Comparison of ENCODE assay signal across 11 cellular contexts in the genomic region with DNA sequence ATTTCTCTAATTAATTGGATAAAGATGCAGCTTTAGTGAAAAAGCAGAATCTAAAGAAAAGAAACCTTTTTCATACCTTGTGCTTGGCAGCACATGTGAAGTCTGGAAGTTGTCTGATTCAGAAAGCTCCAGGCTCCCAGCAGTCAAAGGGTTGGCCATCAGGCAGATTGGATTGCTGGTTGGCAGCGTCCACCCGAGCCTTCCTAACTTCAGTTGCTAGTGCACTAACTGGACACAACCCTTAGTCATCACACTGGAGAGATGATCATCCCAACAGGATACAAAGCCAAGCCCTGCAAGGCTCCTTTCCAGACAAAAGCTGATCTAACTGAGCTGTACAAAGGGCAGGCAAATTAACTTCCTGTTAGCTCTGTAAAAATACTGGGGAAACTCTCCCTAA.
DNase-seq lines count a peak whose midpoint lies in the region; ATAC-seq and TF ChIP-seq lines count a peak whose summit lies in the region.
"Had no signal": no experiment of that assay in that cellular context is flagged by ENCODE, and none has a peak within 500 bp of the region (broad histone marks: within the 10 kb centered on the region; RNA-seq: fewer than 3 reads in every experiment).

No MANE protein-coding gene starts in this region.

- H2AFZ ChIP-seq in SK-N-SH (ENCODE audit: low read depth), result no peak overlapping the region

- ATAC-seq in omental fat pad (ENCODE audit: low FRiP score), result peak; percentile 49
- no peak for ATAC-seq in effector memory CD8-positive, alpha-beta T cell (replicated peaks)
- no peak for ATAC-seq in HG03135 (IDR thresholded peaks at IDR 0.05; ENCODE audit: unreplicated experiment)
- ATAC-seq: activated CD8-positive, alpha-beta memory T cell treated with anti-CD3 and anti-CD28 coated beads, Interleukin-2, amount 10 ng/mL, durations not matched to agents 7 days and 5 days had no signal

- no peak for TF ChIP-seq RAD21 in SK-N-SH (IDR thresholded peaks at IDR 0.05; ENCODE audit: low read length)

- CTCF ChIA-PET in BJ (lab: Yijun Ruan, JAX) (interaction anchor here (0.6 to 1.8 kb wide), 4 partner anchors 8 to 186 kb away, joined by 3 to 11 read pairs (median 3); partner anchors contain the start of gene SNX18), SK-N-SH (lab: Yijun Ruan, JAX) (interaction anchor here (0.6 to 1.3 kb wide), 2 partner anchors 43 to 84 kb away, joined by 3 read pairs; no protein-coding TSS in a partner anchor)

- H3K79me2 ChIP-seq in SK-N-SH (ENCODE audit: insufficient read depth), result no peaks in the 10 kb centered on the region

- H3K9me3 ChIP-seq in SK-N-SH, result no peaks in the 10 kb centered on the region

- H3K4me3 ChIP-seq in BJ (ENCODE audit: low read depth, low read length) (no peak overlapping the region), SK-N-SH (ENCODE audit: low read depth in 2 of 2, low read length in 1 of 2) (no peak overlapping the region), fibroblast of the aortic adventitia (ENCODE audit: low read depth, low read length) (no peak overlapping the region)

- no peaks in the 10 kb centered on the region for H3K27me3 ChIP-seq in BJ (ENCODE audit: control insufficient read depth, insufficient read depth, low read length)
- H3K27me3 ChIP-seq in SK-N-SH (ENCODE audit: insufficient read depth), result no peaks in the 10 kb centered on the region

- no peaks in the 10 kb centered on the region for H3K9me2 ChIP-seq in SK-N-SH

- no peak for TF ChIP-seq EP300 in SK-N-SH (IDR thresholded peaks at IDR 0.05; ENCODE audit: borderline replicate concordance in 1 of 2, low read depth in 1 of 2, low read length in 1 of 2)

- H4K20me1 ChIP-seq in SK-N-SH (ENCODE audit: insufficient read depth), result no peaks in the 10 kb centered on the region

- peaks cover 7 to 9% of the 10 kb centered on the region in 2 donors for H3K4me1 Mint-ChIP-seq in effector memory CD8-positive, alpha-beta T cell (ENCODE audit: low read depth in 2 of 2)

- WGBS in SK-N-SH (ENCODE audit: low lambda C conversion rate), result no CpG with 5 or more reads among the region's 2 CpGs

- no peak overlapping the region for H3K27ac Mint-ChIP-seq in effector memory CD8-positive, alpha-beta T cell
- H3K27ac Mint-ChIP-seq: activated CD8-positive, alpha-beta memory T cell treated with anti-CD3 and anti-CD28 coated beads, Interleukin-2, amount 10 ng/mL, durations not matched to agents 7 days and 5 days had no signal

- no peak for TF ChIP-seq CTCF in BJ (IDR thresholded peaks at IDR 0.05; ENCODE audit: insufficient read depth, low read depth, low read length)
- TF ChIP-seq CTCF in SK-N-SH (IDR thresholded peaks at IDR 0.05), result no peak
- TF ChIP-seq CTCF in fibroblast of the aortic adventitia (IDR thresholded peaks at IDR 0.05; ENCODE audit: insufficient read depth, low read length), result no peak
- TF ChIP-seq CTCF in omental fat pad (IDR thresholded peaks at IDR 0.05), result no peak

- no peaks in the 10 kb centered on the region for H3K27me3 Mint-ChIP-seq in effector memory CD8-positive, alpha-beta T cell
- H3K27me3 Mint-ChIP-seq: activated CD8-positive, alpha-beta memory T cell treated with anti-CD3 and anti-CD28 coated beads, Interleukin-2, amount 10 ng/mL, durations not matched to agents 7 days and 5 days had no signal

- DNase-seq in BJ (ENCODE audit: low read depth), result peak; percentile 55
- DNase-seq in SK-N-SH, result no peak
- peak; percentile 93 for DNase-seq in fibroblast of the aortic adventitia (ENCODE audit: low read depth)
- no peak for DNase-seq in omental fat pad (ENCODE audit: low spot score)
- no peak for DNase-seq in activated CD4-positive, CD25-positive, alpha-beta regulatory T cell treated with anti-CD3 and anti-CD28 coated beads, Interleukin-2, amount 50 U/mL, for 72 hours
- DNase-seq in effector memory CD8-positive, alpha-beta T cell, result no peak
- no peak for DNase-seq in germinal center (ENCODE audit: low spot score)
- DNase-seq: activated CD8-positive, alpha-beta memory T cell treated with anti-CD3 and anti-CD28 coated beads, Interleukin-2, amount 10 ng/mL, durations not matched to agents 7 days and 5 days; OCI-M1; stimulated activated CD4-positive, alpha-beta T cell treated with anti-CD3 and anti-CD28 coated beads, Interleukin-4, amount 100 ng/mL, for 4 hours had no signal

- H3K36me3 Mint-ChIP-seq in effector memory CD8-positive, alpha-beta T cell (ENCODE audit: insufficient read depth), result no peaks in the 10 kb centered on the region

- POLR2A ChIA-PET in BJ (lab: Charles Lee) (interaction anchor here (0.6 kb wide), 1 partner anchor 76 kb away, joined by 3 read pairs; no protein-coding TSS in a partner anchor), SK-N-SH (lab: Yijun Ruan, JAX) (no interaction called here)

- peaks cover 20 to 43% of the 10 kb centered on the region in 2 experiments; a peak in 3 of 4 replicates for H3K4me1 ChIP-seq in SK-N-SH (ENCODE audit: control insufficient read depth in 1 of 2, insufficient read depth in 2 of 2, low read depth in 1 of 2, low read length in 1 of 2)

- H3K9me3 Mint-ChIP-seq in effector memory CD8-positive, alpha-beta T cell, result no peaks in the 10 kb centered on the region

- H3K4me2 ChIP-seq in SK-N-SH, result peak overlapping the region; percentile 12; the same call in 1 of the 2 replicates

- H3K4me3 Mint-ChIP-seq in effector memory CD8-positive, alpha-beta T cell, result no peak overlapping the region
- H3K4me3 Mint-ChIP-seq: activated CD8-positive, alpha-beta memory T cell treated with anti-CD3 and anti-CD28 coated beads, Interleukin-2, amount 10 ng/mL, durations not matched to agents 7 days and 5 days had no signal

- H3K27ac ChIP-seq in SK-N-SH (ENCODE audit: low read depth in 2 of 2, low read length in 1 of 2), result peak overlapping the region; percentile 16 to 65; a peak in 3 of 4 replicates

- H3K9ac ChIP-seq in SK-N-SH, result no peak overlapping the region

- H3F3A ChIP-seq in SK-N-SH (replicated peaks; ENCODE audit: insufficient read depth), result peaks cover 3% of the 10 kb centered on the region

- no peaks in the 10 kb centered on the region for H3K36me3 ChIP-seq in BJ (ENCODE audit: control insufficient read depth, insufficient read depth, low read length)
- H3K36me3 ChIP-seq in SK-N-SH (replicated peaks in 1 of 2; ENCODE audit: control insufficient read depth in 1 of 2, insufficient read depth in 2 of 2, low read length in 1 of 2), result no peaks in the 10 kb centered on the region

TF ChIP-seq in SK-N-SH, 30 proteins besides CTCF, POLR2A, EP300 and RAD21:
- no peak for TF ChIP-seq ELF1 (IDR thresholded peaks at IDR 0.05)
- no peak for TF ChIP-seq SMC3 (IDR thresholded peaks at IDR 0.05; ENCODE audit: low read depth, low read length)
- 0 out of 2 replicates have a peak, but pooled peaks have one; percentile 7 for TF ChIP-seq JUND (IDR thresholded peaks at IDR 0.05)
- TF ChIP-seq RCOR1 (IDR thresholded peaks at IDR 0.05; ENCODE audit: low read length), result no peak
- TF ChIP-seq, protein P1, sequence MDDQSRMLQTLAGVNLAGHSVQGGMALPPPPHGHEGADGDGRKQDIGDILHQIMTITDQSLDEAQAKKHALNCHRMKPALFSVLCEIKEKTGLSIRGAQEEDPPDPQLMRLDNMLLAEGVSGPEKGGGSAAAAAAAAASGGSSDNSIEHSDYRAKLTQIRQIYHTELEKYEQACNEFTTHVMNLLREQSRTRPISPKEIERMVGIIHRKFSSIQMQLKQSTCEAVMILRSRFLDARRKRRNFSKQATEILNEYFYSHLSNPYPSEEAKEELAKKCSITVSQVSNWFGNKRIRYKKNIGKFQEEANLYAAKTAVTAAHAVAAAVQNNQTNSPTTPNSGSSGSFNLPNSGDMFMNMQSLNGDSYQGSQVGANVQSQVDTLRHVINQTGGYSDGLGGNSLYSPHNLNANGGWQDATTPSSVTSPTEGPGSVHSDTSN (IDR thresholded peaks at IDR 0.05), result 0 out of 2 replicates have a peak, but pooled peaks have one; percentile 24
- no peak for TF ChIP-seq FOXJ3 (CRISPR knock-in tag; IDR thresholded peaks at IDR 0.05)
- TF ChIP-seq RXRA (IDR thresholded peaks at IDR 0.05; ENCODE audit: borderline replicate concordance, low read depth), result no peak
- TF ChIP-seq YY1 (IDR thresholded peaks at IDR 0.05; ENCODE audit: low read depth), result no peak
- TF ChIP-seq CHD2 (IDR thresholded peaks at IDR 0.05; ENCODE audit: low read length, partially characterized antibody), result no peak
- TF ChIP-seq, protein P2, sequence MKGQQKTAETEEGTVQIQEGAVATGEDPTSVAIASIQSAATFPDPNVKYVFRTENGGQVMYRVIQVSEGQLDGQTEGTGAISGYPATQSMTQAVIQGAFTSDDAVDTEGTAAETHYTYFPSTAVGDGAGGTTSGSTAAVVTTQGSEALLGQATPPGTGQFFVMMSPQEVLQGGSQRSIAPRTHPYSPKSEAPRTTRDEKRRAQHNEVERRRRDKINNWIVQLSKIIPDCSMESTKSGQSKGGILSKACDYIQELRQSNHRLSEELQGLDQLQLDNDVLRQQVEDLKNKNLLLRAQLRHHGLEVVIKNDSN (IDR thresholded peaks at IDR 0.05; ENCODE audit: borderline replicate concordance, low read depth), result no peak
- TF ChIP-seq TCF12 (IDR thresholded peaks at IDR 0.05), result peak; percentile 50; the same call in 1 of the 2 replicates
- TF ChIP-seq MEF2A (IDR thresholded peaks at IDR 0.05; ENCODE audit: borderline replicate concordance, low read depth), result no peak
- TF ChIP-seq USF2 (IDR thresholded peaks at IDR 0.05; ENCODE audit: borderline replicate concordance, low read depth, low read length), result no peak
- TF ChIP-seq EZH2phosphoT487 (IDR thresholded peaks at IDR 0.05; ENCODE audit: borderline replicate concordance, low read depth), result no peak
- TF ChIP-seq TEAD4 (IDR thresholded peaks at IDR 0.05; ENCODE audit: borderline replicate concordance, insufficient read depth), result no peak
- no peak for TF ChIP-seq FOSL2 (IDR thresholded peaks at IDR 0.05; ENCODE audit: borderline replicate concordance, low read depth)
- no peak for TF ChIP-seq MXI1 (IDR thresholded peaks at IDR 0.05; ENCODE audit: low read depth, low read length)
TF ChIP-seq in SK-N-SH: peak in this region for 3.

Comparison
In these comparisons a context has a peak if more than half of its experiments do, and no peak if none do; other contexts are left out.
1. DNase-seq: peak in BJ (single experiment) and fibroblast of the aortic adventitia (single experiment); none in SK-N-SH (single experiment), omental fat pad (single experiment), activated CD4-positive, CD25-positive, alpha-beta regulatory T cell treated with anti-CD3 and anti-CD28 coated beads, Interleukin-2, amount 50 U/mL, for 72 hours (single experiment), effector memory CD8-positive, alpha-beta T cell (0 of 3) and germinal center (single experiment).